ENCODE assay signal across 10 cellular contexts in the genomic region with DNA sequence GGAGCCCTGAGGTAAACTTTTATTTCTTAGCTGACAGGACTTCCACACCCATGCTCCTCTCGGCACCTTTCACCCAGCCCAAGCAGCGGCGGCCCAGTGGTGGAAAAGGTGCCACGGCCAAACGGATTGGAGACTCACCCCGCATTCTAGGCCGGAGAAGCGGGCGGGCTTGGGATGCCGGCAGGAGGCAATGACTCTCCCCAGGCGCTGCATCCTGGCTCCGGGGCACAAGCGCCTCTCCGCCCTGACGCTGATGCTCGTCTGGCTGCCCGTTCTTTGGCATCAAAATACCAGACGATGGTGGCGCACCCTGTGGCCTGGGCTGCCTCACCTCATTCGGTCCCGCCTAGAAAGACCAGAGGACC. TPM values are rescaled to one million over a fixed set of nuclear protein-coding genes. Genes with fewer than 3 reads are reported as not detected.
DNase-seq lines count a peak whose midpoint lies in the region; ATAC-seq, FAIRE-seq and TF ChIP-seq lines count a peak whose summit lies in the region.
"Had no signal": no experiment of that assay in that cellular context is flagged by ENCODE, and none has a peak within 500 bp of the region (broad histone marks: within the 10 kb centered on the region; RNA-seq: fewer than 3 reads in every experiment).

No MANE protein-coding gene starts in this region.

- H3K36me3 Mint-ChIP-seq in WTC11, result peaks cover 38% of the 10 kb centered on the region

- FAIRE-seq in D721Med (lab: Jason Lieb, UNC), result no peak
- FAIRE-seq: TTC549 had no signal

- H3K4me3 Mint-ChIP-seq in WTC11, result peak overlapping the region; percentile 67

- peaks cover 9% of the 10 kb centered on the region for H3K9me3 Mint-ChIP-seq in WTC11

- H3K4me3 ChIP-seq in GM12864 (ENCODE audit: low read depth, low read length) (peak overlapping the region; percentile 50), fibroblast of mammary gland (ENCODE audit: control insufficient read depth, low read depth, low read length) (peak overlapping the region; percentile 44)

- H3K27ac Mint-ChIP-seq in WTC11, result peak overlapping the region; percentile 68; the same call in 1 of the 2 replicates

- DNase-seq in GM12864 (ENCODE audit: low read depth) (no peak), WTC11 (ENCODE audit: low spot score) (no peak), fibroblast of mammary gland (ENCODE audit: low read depth) (no peak), sciatic nerve (ENCODE audit: low spot score) (no peak), SKM-1 treated with dmso at 0.1 percent for 144 hours (lab: John Stamatoyannopoulos, UW; ENCODE audit: unreplicated experiment) (no peak), D721Med (ENCODE audit: insufficient read length, low spot score) (no peak), NCI-H345 treated with DMSO at 0.1 percent for 48 hours (lab: John Stamatoyannopoulos, UW; ENCODE audit: unreplicated experiment) (no peak)
- DNase-seq in activated CD4-positive, CD25-positive, alpha-beta regulatory T cell (lab: John Stamatoyannopoulos, UW), result no peak

- CTCF ChIA-PET in WTC11 (lab: Charles Lee), result no interaction called here

- POLR2A ChIA-PET in WTC11 (lab: Charles Lee), result no interaction called here

- no peak; the same call in 1 of the 2 replicates for ATAC-seq in WTC11
- peak; percentile 33 for ATAC-seq in sciatic nerve

- peaks cover 6% of the 10 kb centered on the region for H3K27me3 Mint-ChIP-seq in WTC11 (ENCODE audit: low read depth)

- peaks cover 17% of the 10 kb centered on the region for H3K4me1 Mint-ChIP-seq in WTC11

- TF ChIP-seq CTCF in GM12864 (IDR thresholded peaks at IDR 0.05; ENCODE audit: low read depth, low read length, missing control alignments), result no peak
- no peak for TF ChIP-seq CTCF in WTC11 (IDR thresholded peaks at IDR 0.05)
- no peak for TF ChIP-seq CTCF in fibroblast of mammary gland (conservative IDR thresholded peaks at IDR 0.05; ENCODE audit: control insufficient read depth, insufficient read depth, low read depth, low read length)
- no peak for TF ChIP-seq CTCF in D721Med (IDR thresholded peaks at IDR 0.05; ENCODE audit: insufficient read depth, missing control alignments)

- intact Hi-C loops in sciatic nerve (cut with DNase I), result no loop called here

TF ChIP-seq in WTC11, 78 proteins besides CTCF, POLR2A, EP300 and RAD21:
- TF ChIP-seq PRRX2 (CRISPR knock-in tag; IDR thresholded peaks at IDR 0.05), result 0 out of 2 replicates have a peak, but pooled peaks have one; percentile 38
- TF ChIP-seq, protein P1, sequence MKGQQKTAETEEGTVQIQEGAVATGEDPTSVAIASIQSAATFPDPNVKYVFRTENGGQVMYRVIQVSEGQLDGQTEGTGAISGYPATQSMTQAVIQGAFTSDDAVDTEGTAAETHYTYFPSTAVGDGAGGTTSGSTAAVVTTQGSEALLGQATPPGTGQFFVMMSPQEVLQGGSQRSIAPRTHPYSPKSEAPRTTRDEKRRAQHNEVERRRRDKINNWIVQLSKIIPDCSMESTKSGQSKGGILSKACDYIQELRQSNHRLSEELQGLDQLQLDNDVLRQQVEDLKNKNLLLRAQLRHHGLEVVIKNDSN (CRISPR knock-in tag; IDR thresholded peaks at IDR 0.05), result no peak
- TF ChIP-seq NFATC4 (CRISPR knock-in tag; IDR thresholded peaks at IDR 0.05), result peak; percentile 46; the same call in 1 of the 2 replicates
- TF ChIP-seq ZNF671 (CRISPR knock-in tag; IDR thresholded peaks at IDR 0.05), result 0 out of 2 replicates have a peak, but pooled peaks have one; percentile 41
- TF ChIP-seq FOXK1 (CRISPR knock-in tag; IDR thresholded peaks at IDR 0.05), result no peak
- 0 out of 2 replicates have a peak, but pooled peaks have one; percentile 62 for TF ChIP-seq ERG (CRISPR knock-in tag; IDR thresholded peaks at IDR 0.05)

RNA-seq across cellular contexts. Expression of gene ZNF606, which starts 6.7 kb away (rescaled TPM):
- total RNA-seq in WTC11 (2021) (24.5 to 26.2 TPM (median 26.1 TPM) in 3 replicates), sciatic nerve (20.3 TPM)

RNA-seq across cellular contexts. Expression of gene ZSCAN1, which starts 24.5 kb away (rescaled TPM):
- 0.69 to 1.3 TPM (median 0.78 TPM) in 3 replicates for total RNA-seq in WTC11 (2021)
- total RNA-seq in sciatic nerve, result 0.40 TPM
- total RNA-seq: urinary bladder had no signal

RNA-seq across cellular contexts. Expression of gene C19orf18, which starts 34.9 kb away (rescaled TPM):
- total RNA-seq in WTC11 (2021) (1.1 to 1.3 TPM (median 1.1 TPM) in 3 replicates), sciatic nerve (0.94 TPM)

RNA-seq across cellular contexts. Expression of gene ZNF135, which starts 49.8 kb away (rescaled TPM):
- 5.6 to 8.0 TPM (median 7.2 TPM) in 3 replicates for total RNA-seq in WTC11 (2021)
- 11.0 TPM for total RNA-seq in sciatic nerve
